In genomic region chr11:132099692-132100091, GRCh38 we compare ENCODE assay signal across 8 cellular contexts.
DNase-seq lines count a peak whose midpoint lies in the region; ATAC-seq and TF ChIP-seq lines count a peak whose summit lies in the region.

No MANE protein-coding gene starts in this region.

- no peak overlapping the region for H3K27ac ChIP-seq in WERI-Rb-1
- no peak overlapping the region for H3K27ac ChIP-seq in tibial artery

- no peak overlapping the region for H3K4me3 ChIP-seq in GM12875 (ENCODE audit: low read depth, low read length)
- H3K4me3 ChIP-seq in WERI-Rb-1 (ENCODE audit: low read depth, low read length): no peak overlapping the region
- no peak overlapping the region for H3K4me3 ChIP-seq in tibial artery

- H3K36me3 ChIP-seq in WERI-Rb-1 (no peaks in the 10 kb centered on the region), tibial artery (no peaks in the 10 kb centered on the region)

- H3K27me3 ChIP-seq in WERI-Rb-1 (ENCODE audit: insufficient read depth, low read depth, severe bottlenecking): no peaks in the 10 kb centered on the region
- no peaks in the 10 kb centered on the region for H3K27me3 ChIP-seq in tibial artery

- DNase-seq in WERI-Rb-1: peak; percentile 19
- DNase-seq in medulla oblongata (ENCODE audit: extremely low spot score): peak; percentile 58
- DNase-seq in dedifferentiated amniotic fluid mesenchymal stem cell (ENCODE audit: extremely low spot score): no peak
- no peak for DNase-seq in tibial artery

- intact Hi-C loops in tibial artery (cut with DNase I; ENCODE audit: low total_unique reads): no loop called here

- H3K4me1 ChIP-seq in tibial artery: no peaks in the 10 kb centered on the region

- H3K9me3 ChIP-seq in WERI-Rb-1 (ENCODE audit: severe bottlenecking): no peaks in the 10 kb centered on the region
- no peaks in the 10 kb centered on the region for H3K9me3 ChIP-seq in tibial artery

- TF ChIP-seq CTCF in GM12875 (IDR thresholded peaks at IDR 0.05; ENCODE audit: borderline replicate concordance, insufficient read depth, low read depth, low read length): peak; percentile 82
- TF ChIP-seq CTCF in WERI-Rb-1 (IDR thresholded peaks at IDR 0.05; ENCODE audit: low read depth, low read length): peak; percentile 74
- peak in 1 of 2 experiments; percentile 19 for TF ChIP-seq CTCF in tibial artery (IDR thresholded peaks at IDR 0.05)

- peak; percentile 65 for ATAC-seq in HG03342 (IDR thresholded peaks at IDR 0.05; ENCODE audit: unreplicated experiment)
- ATAC-seq in HG03045 (IDR thresholded peaks at IDR 0.05; ENCODE audit: unreplicated experiment): no peak
- no peak for ATAC-seq in GM21447 (IDR thresholded peaks at IDR 0.05; ENCODE audit: unreplicated experiment)

Comparison
In these comparisons a context has a peak if more than half of its experiments do, and no peak if none do; other contexts are left out.
1. DNase-seq: peak in WERI-Rb-1 (single experiment) and medulla oblongata (single experiment); none in dedifferentiated amniotic fluid mesenchymal stem cell (single experiment) and tibial artery (0 of 2).